Comparison of ENCODE assay signal across 17 cellular contexts in genomic region chr6:117414770-117415169, GRCh38. TPM values are rescaled to one million over a fixed set of nuclear protein-coding genes. Genes with fewer than 3 reads are reported as not detected.
DNase-seq lines count a peak whose midpoint lies in the region; ATAC-seq and TF ChIP-seq lines count a peak whose summit lies in the region.
"Had no signal": no experiment of that assay in that cellular context is flagged by ENCODE, and none has a peak within 500 bp of the region (broad histone marks: within the 10 kb centered on the region; RNA-seq: fewer than 3 reads in every experiment).

No MANE protein-coding gene starts in this region.

- no peaks in the 10 kb centered on the region for H3K36me3 ChIP-seq in lower lobe of right lung

- H3K27ac ChIP-seq in lower lobe of right lung = no peak overlapping the region

- intact Hi-C loops in lower lobe of right lung (cut with DNase I) = no loop called here

- H3K27me3 ChIP-seq in lower lobe of right lung (ENCODE audit: low read depth) = no peaks in the 10 kb centered on the region

- peaks cover 7% of the 10 kb centered on the region for H3K4me1 ChIP-seq in lower lobe of right lung
- H3K4me1 ChIP-seq: Caco-2 had no signal

- POLR2A ChIA-PET in HEK293T (lab: Yijun Ruan, JAX) = no interaction called here

- H3K4me3 ChIP-seq in lower lobe of right lung = no peak overlapping the region

- CTCF ChIA-PET in HEK293T (lab: Yijun Ruan, JAX) = no interaction called here

- DNase-seq in DMS53 treated with DMSO at 0.1 percent for 48 hours (lab: John Stamatoyannopoulos, UW; ENCODE audit: unreplicated experiment) = peak; percentile 49
- DNase-seq in NCI-H146 (lab: John Stamatoyannopoulos, UW) = peak; percentile 30
- DNase-seq in astrocyte of the hippocampus (ENCODE audit: low read depth, low spot score) = peak; percentile 45
- DNase-seq in lower lobe of right lung = no peak
- DNase-seq in HEK293T (ENCODE audit: extremely low spot score) = no peak
- DNase-seq in HuH-7 (ENCODE audit: low spot score) = no peak
- no peak for DNase-seq in NK-92 (lab: John Stamatoyannopoulos, UW; ENCODE audit: unreplicated experiment)
- DNase-seq: activated CD4-positive, alpha-beta T cell treated with anti-CD3 and anti-CD28 coated beads, Interleukin-2, amount 10 ng/mL, durations not matched to agents 24 days and 14 days; activated gamma-delta T cell treated with Interleukin-2 at 50 U/mL for 16 hours; amygdala; Caco-2; NCI-H187 treated with DMSO at 0.1 percent for 48 hours; NCI-H510A; OCI-M1 had no signal

- no peak for TF ChIP-seq CTCF in lower lobe of right lung (IDR thresholded peaks at IDR 0.05)

- no peaks in the 10 kb centered on the region for H3K9me3 ChIP-seq in lower lobe of right lung
- H3K9me3 ChIP-seq: Caco-2 had no signal

- peak; percentile 41 to 48 for ATAC-seq in lower lobe of right lung
- ATAC-seq in GM21737 (IDR thresholded peaks at IDR 0.05; ENCODE audit: unreplicated experiment) = no peak
- ATAC-seq: left lobe of liver had no signal

TF ChIP-seq in HEK293T, 16 proteins besides CTCF, POLR2A, EP300 and RAD21:
- TF ChIP-seq HDGF (IDR thresholded peaks at IDR 0.05; ENCODE audit: borderline replicate concordance) = no peak
- TF ChIP-seq CTBP1 (IDR thresholded peaks at IDR 0.05; ENCODE audit: borderline replicate concordance) = no peak
- no peak for TF ChIP-seq ELF4 (IDR thresholded peaks at IDR 0.05)
- no peak for TF ChIP-seq TARDBP (IDR thresholded peaks at IDR 0.05)
- TF ChIP-seq PKNOX1 (IDR thresholded peaks at IDR 0.05) = no peak
- no peak for TF ChIP-seq NFRKB (IDR thresholded peaks at IDR 0.05)
- no peak for TF ChIP-seq L3MBTL2 (conservative IDR thresholded peaks at IDR 0.05)
- no peak for TF ChIP-seq SUZ12 (IDR thresholded peaks at IDR 0.05)
- no peak for TF ChIP-seq SP1 (IDR thresholded peaks at IDR 0.05)
- TF ChIP-seq ZNF384 (IDR thresholded peaks at IDR 0.05) = no peak
- TF ChIP-seq FOXK2 (IDR thresholded peaks at IDR 0.05) = no peak
- no peak for TF ChIP-seq FOXA1 (IDR thresholded peaks at IDR 0.05)

RNA-seq across cellular contexts. Expression of gene ROS1, which starts 11.0 kb away (rescaled TPM):
- 151 TPM for total RNA-seq in lower lobe of right lung
- total RNA-seq: activated CD4-positive, alpha-beta T cell treated with anti-CD3 and anti-CD28 coated beads, Interleukin-2, amount 10 ng/mL, durations not matched to agents 24 days and 14 days; osteocyte had no signal

Comparison
In these comparisons a context has a peak if more than half of its experiments do, and no peak if none do; other contexts are left out.
1. DNase-seq: peak in DMS53 treated with DMSO at 0.1 percent for 48 hours (single experiment), NCI-H146 (single experiment) and astrocyte of the hippocampus (single experiment); none in lower lobe of right lung (single experiment), HEK293T (single experiment), HuH-7 (single experiment) and NK-92 (single experiment).